Comparison of ENCODE assay signal across 16 cellular contexts in genomic region chr7:22557167-22557566, GRCh38. TPM values are rescaled to one million over a fixed set of nuclear protein-coding genes. Genes with fewer than 3 reads are reported as not detected.
DNase-seq lines count a peak whose midpoint lies in the region; ATAC-seq and TF ChIP-seq lines count a peak whose summit lies in the region.
"Had no signal": no experiment of that assay in that cellular context is flagged by ENCODE, and none has a peak within 500 bp of the region (broad histone marks: within the 10 kb centered on the region; RNA-seq: fewer than 3 reads in every experiment).

No MANE protein-coding gene starts in this region.

- peaks cover 10% of the 10 kb centered on the region for H3K4me1 Mint-ChIP-seq in activated CD8-positive, alpha-beta memory T cell treated with anti-CD3 and anti-CD28 coated beads, Interleukin-2, amount 10 ng/mL, durations not matched to agents 7 days and 5 days
- H3K4me1 Mint-ChIP-seq in GM23338, result peaks cover 26% of the 10 kb centered on the region
- peaks cover 10% of the 10 kb centered on the region for H3K4me1 Mint-ChIP-seq in activated CD4-positive, alpha-beta T cell treated with anti-CD3 and anti-CD28 coated beads for 36 hours

- no peak overlapping the region for H3K4me3 Mint-ChIP-seq in activated CD8-positive, alpha-beta memory T cell treated with anti-CD3 and anti-CD28 coated beads, Interleukin-2, amount 10 ng/mL, durations not matched to agents 7 days and 5 days
- H3K4me3 Mint-ChIP-seq in GM23338, result no peak overlapping the region
- H3K4me3 Mint-ChIP-seq in activated CD4-positive, alpha-beta T cell treated with anti-CD3 and anti-CD28 coated beads for 36 hours, result no peak overlapping the region
- H3K4me3 Mint-ChIP-seq: CD4-positive, alpha-beta memory T cell; HFFc6 had no signal

- no peak for TF ChIP-seq EP300 in upper lobe of left lung (IDR thresholded peaks at IDR 0.05)

- H3K27me3 Mint-ChIP-seq in activated CD8-positive, alpha-beta memory T cell treated with anti-CD3 and anti-CD28 coated beads, Interleukin-2, amount 10 ng/mL, durations not matched to agents 7 days and 5 days, result peaks cover 47% of the 10 kb centered on the region
- peaks cover 15% of the 10 kb centered on the region for H3K27me3 Mint-ChIP-seq in GM23338 (ENCODE audit: insufficient read depth, low read depth, poor library complexity)
- peaks cover 10% of the 10 kb centered on the region for H3K27me3 Mint-ChIP-seq in activated CD4-positive, alpha-beta T cell treated with anti-CD3 and anti-CD28 coated beads for 36 hours

- 93 to 96% methylated on average over 3 to 4 of the region's 4 CpGs for WGBS in upper lobe of left lung, 2 donors

- H3K4me3 ChIP-seq in GM23338 (no peak overlapping the region), upper lobe of left lung (no peak overlapping the region)
- H3K4me3 ChIP-seq: HAP-1 had no signal

- H3K4me2 ChIP-seq in GM23338, result peak overlapping the region; percentile 46; the same call in 1 of the 2 replicates

- peak; percentile 27 for DNase-seq in activated CD8-positive, alpha-beta memory T cell treated with anti-CD3 and anti-CD28 coated beads, Interleukin-2, amount 10 ng/mL, durations not matched to agents 7 days and 5 days
- no peak for DNase-seq in activated CD8-positive, alpha-beta memory T cell treated with anti-CD3 and anti-CD28 coated beads, Interleukin-2, amount 50 U/mL, for 4 hours
- no peak for DNase-seq in GM23338 (ENCODE audit: low spot score)
- DNase-seq in mucosa of gallbladder (ENCODE audit: low spot score), result peak; percentile 9
- no peak for DNase-seq in activated CD4-positive, alpha-beta T cell treated with anti-CD3 and anti-CD28 coated beads for 36 hours
- no peak for DNase-seq in upper lobe of left lung
- DNase-seq: BE2C; C1 segment of cervical spinal cord; Calu3; CD4-positive, alpha-beta memory T cell; COR-L47; DMS153; DND-41; HFFc6 had no signal

- TF ChIP-seq POLR2A in upper lobe of left lung (IDR thresholded peaks at IDR 0.05), result no peak

- H3F3A ChIP-seq in GM23338 (replicated peaks; ENCODE audit: low read depth), result no peaks in the 10 kb centered on the region

- no peaks in the 10 kb centered on the region for H3K9me3 Mint-ChIP-seq in activated CD8-positive, alpha-beta memory T cell treated with anti-CD3 and anti-CD28 coated beads, Interleukin-2, amount 10 ng/mL, durations not matched to agents 7 days and 5 days (ENCODE audit: low read depth)
- no peaks in the 10 kb centered on the region for H3K9me3 Mint-ChIP-seq in GM23338
- no peaks in the 10 kb centered on the region for H3K9me3 Mint-ChIP-seq in activated CD4-positive, alpha-beta T cell treated with anti-CD3 and anti-CD28 coated beads for 36 hours (ENCODE audit: low read depth)
- H3K9me3 Mint-ChIP-seq: CD4-positive, alpha-beta memory T cell; HFFc6 had no signal

- POLR2A ChIA-PET in activated CD4-positive, alpha-beta T cell treated with anti-CD3 and anti-CD28 coated beads for 36 hours (lab: Charles Lee), result no interaction called here

- no peaks in the 10 kb centered on the region for H3K36me3 ChIP-seq in GM23338 (ENCODE audit: insufficient read depth)
- H3K36me3 ChIP-seq in upper lobe of left lung, result no peaks in the 10 kb centered on the region
- H3K36me3 ChIP-seq: BE2C, HAP-1 had no signal

- H3K27me3 ChIP-seq in GM23338 (ENCODE audit: insufficient read depth), result no peaks in the 10 kb centered on the region
- no peaks in the 10 kb centered on the region for H3K27me3 ChIP-seq in upper lobe of left lung

- no peaks in the 10 kb centered on the region for H3K9me3 ChIP-seq in upper lobe of left lung
- H3K9me3 ChIP-seq: BE2C, HAP-1 had no signal

- intact Hi-C loops in activated CD4-positive, alpha-beta T cell treated with anti-CD3 and anti-CD28 coated beads for 36 hours (cut with DNase I, micrococcal nuclease), result no loop called here

- no peak overlapping the region for H3K27ac Mint-ChIP-seq in activated CD8-positive, alpha-beta memory T cell treated with anti-CD3 and anti-CD28 coated beads, Interleukin-2, amount 10 ng/mL, durations not matched to agents 7 days and 5 days
- H3K27ac Mint-ChIP-seq in GM23338, result no peak overlapping the region
- no peak overlapping the region for H3K27ac Mint-ChIP-seq in activated CD4-positive, alpha-beta T cell treated with anti-CD3 and anti-CD28 coated beads for 36 hours
- H3K27ac Mint-ChIP-seq: CD4-positive, alpha-beta memory T cell; HFFc6 had no signal

- H3K4me1 ChIP-seq in GM23338 (ENCODE audit: insufficient read depth) (peaks cover 20% of the 10 kb centered on the region), upper lobe of left lung (peaks cover 7 to 26% (median 19%) of the 10 kb centered on the region in 4 donors)
- H3K4me1 ChIP-seq: BE2C had no signal

- no peaks in the 10 kb centered on the region for H3K79me2 ChIP-seq in GM23338 (replicated peaks; ENCODE audit: insufficient read depth)

- H3K36me3 Mint-ChIP-seq in activated CD8-positive, alpha-beta memory T cell treated with anti-CD3 and anti-CD28 coated beads, Interleukin-2, amount 10 ng/mL, durations not matched to agents 7 days and 5 days, result no peaks in the 10 kb centered on the region
- no peaks in the 10 kb centered on the region for H3K36me3 Mint-ChIP-seq in GM23338 (ENCODE audit: low read depth)
- no peaks in the 10 kb centered on the region for H3K36me3 Mint-ChIP-seq in activated CD4-positive, alpha-beta T cell treated with anti-CD3 and anti-CD28 coated beads for 36 hours (ENCODE audit: low read depth)
- H3K36me3 Mint-ChIP-seq: CD4-positive, alpha-beta memory T cell had no signal

- H4K20me1 ChIP-seq in GM23338 (replicated peaks; ENCODE audit: insufficient read depth), result no peaks in the 10 kb centered on the region

- H3K9me2 ChIP-seq in GM23338 (ENCODE audit: insufficient read depth), result no peaks in the 10 kb centered on the region

- TF ChIP-seq CTCF in GM23338 (conservative IDR thresholded peaks at IDR 0.05; ENCODE audit: low read depth in 2 of 2) (no peak), upper lobe of left lung (IDR thresholded peaks at IDR 0.05) (no peak)

- H3K27ac ChIP-seq in GM23338 (ENCODE audit: low read depth), result no peak overlapping the region
- no peak overlapping the region for H3K27ac ChIP-seq in upper lobe of left lung
- H3K27ac ChIP-seq: 22Rv1 had no signal

- peak overlapping the region; percentile 75; the same call in 1 of the 2 replicates for H2AFZ ChIP-seq in GM23338

- CTCF ChIA-PET in activated CD8-positive, alpha-beta memory T cell treated with anti-CD3 and anti-CD28 coated beads, Interleukin-2, amount 10 ng/mL, durations not matched to agents 7 days and 5 days (lab: Charles Lee), result interaction anchor here (14.8 kb wide), 1 partner anchor 172 kb away, joined by 376 read pairs; the partner anchor contains the start of gene IL6
- CTCF ChIA-PET in activated CD4-positive, alpha-beta T cell treated with anti-CD3 and anti-CD28 coated beads for 36 hours (lab: Charles Lee), result interaction anchor here (1.0 to 13.8 kb wide), 4 partner anchors 168 to 498 kb away, joined by 3 to 311 read pairs (median 54); partner anchors contain the start of gene IL6

- ATAC-seq in activated CD8-positive, alpha-beta memory T cell treated with anti-CD3 and anti-CD28 coated beads, Interleukin-2, amount 10 ng/mL, durations not matched to agents 7 days and 5 days, result no peak
- no peak for ATAC-seq in GM23338
- no peak for ATAC-seq in activated CD4-positive, alpha-beta T cell treated with anti-CD3 and anti-CD28 coated beads for 36 hours
- ATAC-seq in upper lobe of left lung (ENCODE audit: low FRiP score in 2 of 2), result no peak

TF ChIP-seq in GM23338, 12 proteins besides CTCF, POLR2A, EP300 and RAD21:
- TF ChIP-seq REST (IDR thresholded peaks at IDR 0.05; ENCODE audit: unreplicated experiment) (no peak), EZH2phosphoT487 (IDR thresholded peaks at IDR 0.05; ENCODE audit: unreplicated experiment) (no peak), ETS1 (IDR thresholded peaks at IDR 0.05) (no peak)

RNA-seq across cellular contexts. Expression of gene STEAP1B, which starts 57.2 kb away (rescaled TPM):
- under 1 TPM in 1 of 2 experiments, not detected in 1; 0.37 TPM for total RNA-seq in activated CD8-positive, alpha-beta memory T cell treated with anti-CD3 and anti-CD28 coated beads, Interleukin-2, amount 10 ng/mL, durations not matched to agents 7 days and 5 days
- total RNA-seq in GM23338 (2014; rRNA removed; shearing (Covaris generic)), result 13.9 and 16.5 TPM in 2 replicates
- polyA plus RNA-seq in GM23338 (2016; fragmentation: Nextera tagmentation; extraction: Ambion mirVana), result 4.5 and 4.9 TPM in 2 replicates
- total RNA-seq in mucosa of gallbladder (not detected), upper lobe of left lung (1 to 10 TPM in 1 of 6 donors, under 1 TPM in 2, not detected in 3; 0.30 to 2.1 (median 0.92) TPM)
- under 1 TPM in 1 of 2 experiments, not detected in 1; 0.23 TPM for total RNA-seq in activated CD4-positive, alpha-beta T cell treated with anti-CD3 and anti-CD28 coated beads for 36 hours
- total RNA-seq: CD4-positive, alpha-beta memory T cell had no signal
- polyA plus RNA-seq: CD4-positive, alpha-beta memory T cell had no signal

Comparison
In these comparisons a context has a peak if more than half of its experiments do, and no peak if none do; other contexts are left out.
1. DNase-seq: peak in activated CD8-positive, alpha-beta memory T cell treated with anti-CD3 and anti-CD28 coated beads, Interleukin-2, amount 10 ng/mL, durations not matched to agents 7 days and 5 days (single experiment) and mucosa of gallbladder (single experiment); none in activated CD8-positive, alpha-beta memory T cell treated with anti-CD3 and anti-CD28 coated beads, Interleukin-2, amount 50 U/mL, for 4 hours (single experiment), GM23338 (single experiment), activated CD4-positive, alpha-beta T cell treated with anti-CD3 and anti-CD28 coated beads for 36 hours (single experiment) and upper lobe of left lung (0 of 2).